In genomic region chr6:111057074-111057752, GRCh38 we compare ENCODE assay signal across 1 cellular context.
TF ChIP-seq lines count a peak whose summit lies in the region.

No MANE protein-coding gene starts in this region.

TF ChIP-seq in HEK293, 187 proteins besides CTCF, POLR2A, EP300 and RAD21 (continued from another document):
- TF ChIP-seq ZNF660 (tag by site-specific recombination; IDR thresholded peaks at IDR 0.05) (peak; percentile 79; the same call in 1 of the 2 replicates), ZNF362 (tag by site-specific recombination; IDR thresholded peaks at IDR 0.05) (0 out of 2 replicates have a peak, but pooled peaks have one; percentile 31), ZBTB21 (tag by site-specific recombination; IDR thresholded peaks at IDR 0.05) (no peak), ZNF707 (tag by site-specific recombination; IDR thresholded peaks at IDR 0.05) (no peak), ZNF600 (tag by site-specific recombination; IDR thresholded peaks at IDR 0.05) (0 out of 2 replicates have a peak, but pooled peaks have one; percentile 22), ZBTB1 (tag by site-specific recombination; IDR thresholded peaks at IDR 0.05) (no peak), ZNF366 (tag by site-specific recombination; conservative IDR thresholded peaks at IDR 0.05) (0 out of 2 replicates have a peak, but pooled peaks have one; percentile 29), SETDB1 (IDR thresholded peaks at IDR 0.05; ENCODE audit: insufficient read length, low read length) (no peak), ZNF677 (tag by site-specific recombination; IDR thresholded peaks at IDR 0.05) (no peak), ZNF112 (tag by site-specific recombination; IDR thresholded peaks at IDR 0.05) (no peak), ZNF529 (tag by site-specific recombination; IDR thresholded peaks at IDR 0.05; ENCODE audit: insufficient replicate concordance) (no peak), ZNF248 (tag by site-specific recombination; IDR thresholded peaks at IDR 0.05) (no peak), ZBTB17 (tag by site-specific recombination; IDR thresholded peaks at IDR 0.05) (peak; percentile 37; the same call in 1 of the 2 replicates)
- TF ChIP-seq, protein P1, sequence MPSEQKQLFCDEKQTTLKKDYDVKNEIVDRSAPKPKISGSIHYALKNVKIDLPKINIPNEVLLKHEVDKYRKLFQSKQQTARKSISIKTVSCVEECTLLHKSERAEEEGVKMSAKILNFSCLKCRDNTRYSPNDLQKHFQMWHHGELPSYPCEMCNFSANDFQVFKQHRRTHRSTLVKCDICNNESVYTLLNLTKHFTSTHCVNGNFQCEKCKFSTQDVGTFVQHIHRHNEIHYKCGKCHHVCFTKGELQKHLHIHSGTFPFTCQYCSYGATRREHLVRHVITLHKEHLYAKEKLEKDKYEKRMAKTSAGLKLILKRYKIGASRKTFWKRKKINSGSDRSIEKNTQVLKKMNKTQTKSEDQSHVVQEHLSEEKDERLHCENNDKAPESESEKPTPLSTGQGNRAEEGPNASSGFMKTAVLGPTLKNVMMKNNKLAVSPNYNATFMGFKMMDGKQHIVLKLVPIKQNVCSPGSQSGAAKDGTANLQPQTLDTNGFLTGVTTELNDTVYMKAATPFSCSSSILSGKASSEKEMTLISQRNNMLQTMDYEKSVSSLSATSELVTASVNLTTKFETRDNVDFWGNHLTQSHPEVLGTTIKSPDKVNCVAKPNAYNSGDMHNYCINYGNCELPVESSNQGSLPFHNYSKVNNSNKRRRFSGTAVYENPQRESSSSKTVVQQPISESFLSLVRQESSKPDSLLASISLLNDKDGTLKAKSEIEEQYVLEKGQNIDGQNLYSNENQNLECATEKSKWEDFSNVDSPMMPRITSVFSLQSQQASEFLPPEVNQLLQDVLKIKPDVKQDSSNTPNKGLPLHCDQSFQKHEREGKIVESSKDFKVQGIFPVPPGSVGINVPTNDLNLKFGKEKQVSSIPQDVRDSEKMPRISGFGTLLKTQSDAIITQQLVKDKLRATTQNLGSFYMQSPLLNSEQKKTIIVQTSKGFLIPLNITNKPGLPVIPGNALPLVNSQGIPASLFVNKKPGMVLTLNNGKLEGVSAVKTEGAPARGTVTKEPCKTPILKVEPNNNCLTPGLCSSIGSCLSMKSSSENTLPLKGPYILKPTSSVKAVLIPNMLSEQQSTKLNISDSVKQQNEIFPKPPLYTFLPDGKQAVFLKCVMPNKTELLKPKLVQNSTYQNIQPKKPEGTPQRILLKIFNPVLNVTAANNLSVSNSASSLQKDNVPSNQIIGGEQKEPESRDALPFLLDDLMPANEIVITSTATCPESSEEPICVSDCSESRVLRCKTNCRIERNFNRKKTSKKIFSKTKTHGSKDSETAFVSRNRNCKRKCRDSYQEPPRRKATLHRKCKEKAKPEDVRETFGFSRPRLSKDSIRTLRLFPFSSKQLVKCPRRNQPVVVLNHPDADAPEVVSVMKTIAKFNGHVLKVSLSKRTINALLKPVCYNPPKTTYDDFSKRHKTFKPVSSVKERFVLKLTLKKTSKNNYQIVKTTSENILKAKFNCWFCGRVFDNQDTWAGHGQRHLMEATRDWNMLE (tag by site-specific recombination; conservative IDR thresholded peaks at IDR 0.05; ENCODE audit: low read depth): no peak
- TF ChIP-seq, protein P2, sequence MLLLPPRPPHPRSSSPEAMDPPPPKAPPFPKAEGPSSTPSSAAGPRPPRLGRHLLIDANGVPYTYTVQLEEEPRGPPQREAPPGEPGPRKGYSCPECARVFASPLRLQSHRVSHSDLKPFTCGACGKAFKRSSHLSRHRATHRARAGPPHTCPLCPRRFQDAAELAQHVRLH (tag by site-specific recombination; IDR thresholded peaks at IDR 0.05): no peak
